ENCODE assay signal across 1 cellular context in the genomic region with DNA sequence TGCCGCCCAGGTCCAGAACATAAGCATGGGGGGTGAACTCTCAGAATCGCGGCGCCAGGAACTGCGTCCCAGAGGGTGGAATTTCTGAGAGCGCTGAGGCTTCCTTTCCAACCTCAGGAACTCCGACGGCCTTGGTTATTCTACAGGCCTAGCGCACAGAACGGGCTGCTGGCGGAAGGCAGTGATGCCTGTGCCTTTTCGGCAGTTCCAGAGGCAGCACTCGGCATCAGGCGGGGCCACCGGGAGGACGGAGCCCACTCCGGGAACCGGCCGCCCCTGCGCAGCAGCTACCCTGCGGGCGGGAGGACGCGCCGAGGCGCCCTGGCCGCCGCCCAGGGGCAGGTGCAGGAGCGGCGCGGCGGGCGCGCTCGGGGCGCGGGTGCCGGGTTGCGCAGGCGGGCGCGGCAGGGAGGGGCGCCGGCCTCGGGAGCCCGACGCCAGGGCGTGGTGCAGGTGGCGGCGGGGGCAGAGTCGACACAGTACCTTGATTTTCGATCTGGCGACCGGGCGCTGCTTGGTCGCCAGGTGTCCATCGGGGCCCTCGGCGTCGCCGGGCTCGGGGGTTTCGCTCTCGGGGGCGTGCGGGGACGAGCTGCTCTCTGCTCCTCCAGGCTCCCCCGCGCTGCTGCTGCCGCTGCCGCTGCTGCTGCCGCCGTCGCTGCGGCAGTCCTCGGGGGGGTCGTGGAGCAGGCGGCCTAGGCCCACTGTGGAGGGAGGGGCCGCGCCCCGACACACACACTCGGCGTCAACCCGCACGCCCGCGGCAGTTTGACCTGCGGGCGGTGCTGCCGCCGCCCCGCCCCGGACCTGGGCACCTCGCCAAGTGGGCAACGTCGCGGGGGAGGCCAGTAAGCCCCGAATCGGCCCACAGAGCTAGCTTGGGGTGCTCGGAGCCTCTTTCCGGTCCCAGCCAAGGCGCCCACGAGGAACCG.
A peak's percentile ranks its signal among the peaks of the same experiment; 100 is the strongest.
TF ChIP-seq lines count a peak whose summit lies in the region.

No MANE protein-coding gene starts in this region.

TF ChIP-seq in endothelial cell of umbilical vein, 7 proteins besides CTCF, POLR2A, EP300 and RAD21:
- TF ChIP-seq EZH2 (IDR thresholded peaks at IDR 0.05; ENCODE audit: borderline replicate concordance, low read depth, low read length, severe bottlenecking) = peak; percentile 80
- no peak for TF ChIP-seq MYC (IDR thresholded peaks at IDR 0.05; ENCODE audit: low read depth, low read length)
TF ChIP-seq in endothelial cell of umbilical vein: peak in this region for 1.
